ENCODE assay signal across 21 cellular contexts in the genomic region with DNA sequence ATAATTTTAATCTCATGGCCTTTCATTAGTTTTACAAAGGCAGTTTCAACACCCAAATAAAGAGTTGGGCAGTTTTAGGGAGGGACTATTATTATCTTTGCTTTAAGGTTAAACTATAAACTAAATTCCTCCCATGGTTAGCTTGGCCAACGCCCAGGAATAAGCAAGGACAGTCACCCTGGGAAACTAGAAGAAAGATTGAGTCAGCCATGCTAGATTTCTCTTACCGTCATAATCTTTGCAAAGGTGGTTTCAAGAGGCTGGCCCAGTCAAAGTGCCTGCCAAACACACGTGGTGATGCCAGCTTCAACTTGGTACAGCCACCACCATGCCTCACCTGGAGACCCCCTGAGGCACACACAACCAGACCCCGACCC.
"Had no signal": no experiment of that assay in that cellular context is flagged by ENCODE, and none has a peak within 500 bp of the region (broad histone marks: within the 10 kb centered on the region; RNA-seq: fewer than 3 reads in every experiment).

No MANE protein-coding gene starts in this region.

- ATAC-seq: activated naive CD4-positive, alpha-beta T cell treated with anti-CD3 and anti-CD28 coated beads, Interleukin-2, amount 50 U/mL, for 72 hours; gastrocnemius medialis; left lobe of liver; natural killer cell treated with Interleukin-12 subunit alpha and Interleukin-12 subunit beta and Interleukin-15 and Interleukin-18, amount 100 ng/mL, for 72 hours; stimulated activated naive CD8-positive, alpha-beta T cell treated with anti-CD3 and anti-CD28 coated beads, Interleukin-15, amount 100 ng/mL, for 72 hours had no signal

- H3K4me3 Mint-ChIP-seq: activated CD4-positive, alpha-beta T cell treated with anti-CD3 and anti-CD28 coated beads, Interleukin-2, amount 10 ng/mL, durations not matched to agents 24 days and 14 days; brain; natural killer cell treated with Interleukin-12 subunit alpha and Interleukin-12 subunit beta and Interleukin-15 and Interleukin-18, amount 100 ng/mL, for 72 hours; stimulated activated naive CD8-positive, alpha-beta T cell treated with anti-CD3 and anti-CD28 coated beads, Interleukin-15, amount 100 ng/mL, for 72 hours had no signal

- H3K27me3 Mint-ChIP-seq: activated CD4-positive, alpha-beta T cell treated with anti-CD3 and anti-CD28 coated beads, Interleukin-2, amount 10 ng/mL, durations not matched to agents 24 days and 14 days had no signal

- H3K4me3 ChIP-seq: esophagus squamous epithelium, gastrocnemius medialis, lung, ovary, prostate gland, right atrium auricular region, vagina had no signal

- H3K27me3 ChIP-seq: esophagus squamous epithelium, gastrocnemius medialis, neutrophil, ovary, right atrium auricular region, vagina had no signal

- H3K9me3 Mint-ChIP-seq: activated CD4-positive, alpha-beta T cell treated with anti-CD3 and anti-CD28 coated beads, Interleukin-2, amount 10 ng/mL, durations not matched to agents 24 days and 14 days; natural killer cell treated with Interleukin-12 subunit alpha and Interleukin-12 subunit beta and Interleukin-15 and Interleukin-18, amount 100 ng/mL, for 72 hours; stimulated activated naive CD8-positive, alpha-beta T cell treated with anti-CD3 and anti-CD28 coated beads, Interleukin-15, amount 100 ng/mL, for 72 hours had no signal

- H3K36me3 ChIP-seq: esophagus squamous epithelium, gastrocnemius medialis, neutrophil, ovary, prostate gland, right atrium auricular region, vagina had no signal

- H3K4me1 ChIP-seq: esophagus squamous epithelium, right atrium auricular region, vagina had no signal

- H3K27ac Mint-ChIP-seq: activated CD4-positive, alpha-beta T cell treated with anti-CD3 and anti-CD28 coated beads, Interleukin-2, amount 10 ng/mL, durations not matched to agents 24 days and 14 days; brain; natural killer cell treated with Interleukin-12 subunit alpha and Interleukin-12 subunit beta and Interleukin-15 and Interleukin-18, amount 100 ng/mL, for 72 hours had no signal

- DNase-seq: activated CD4-positive, alpha-beta T cell treated with anti-CD3 and anti-CD28 coated beads, Interleukin-2, amount 10 ng/mL, durations not matched to agents 24 days and 14 days; activated T-cell treated with anti-CD3 and anti-CD28 coated beads, Interleukin-2, amount 50 U/mL, for 1 hour; aorta; caudate nucleus; effector memory CD4-positive, alpha-beta T cell; esophagus squamous epithelium; gastrocnemius medialis; islet precursor cell; ovary; stimulated activated CD4-positive, alpha-beta T cell treated with anti-CD3 and anti-CD28 coated beads, Interleukin-12 subunit alpha, Interleukin-12 subunit beta, amount 100 ng/mL, for 4 hours; stimulated activated naive CD8-positive, alpha-beta T cell treated with anti-CD3 and anti-CD28 coated beads, Interleukin-15, amount 100 ng/mL, for 72 hours; trophoblast cell had no signal

- H3K36me3 Mint-ChIP-seq: activated naive CD4-positive, alpha-beta T cell treated with anti-CD3 and anti-CD28 coated beads, Interleukin-2, amount 50 U/mL, for 72 hours; brain; natural killer cell treated with Interleukin-12 subunit alpha and Interleukin-12 subunit beta and Interleukin-15 and Interleukin-18, amount 100 ng/mL, for 72 hours had no signal

- H3K27ac ChIP-seq: esophagus squamous epithelium, gastrocnemius medialis, neutrophil, ovary, prostate gland, right atrium auricular region, vagina had no signal

- H3K4me1 Mint-ChIP-seq: activated CD4-positive, alpha-beta T cell treated with anti-CD3 and anti-CD28 coated beads, Interleukin-2, amount 10 ng/mL, durations not matched to agents 24 days and 14 days; stimulated activated naive CD8-positive, alpha-beta T cell treated with anti-CD3 and anti-CD28 coated beads, Interleukin-15, amount 100 ng/mL, for 72 hours had no signal

- H3K9me3 ChIP-seq: esophagus squamous epithelium, gastrocnemius medialis, ovary, prostate gland, right atrium auricular region, vagina had no signal
